ENCODE assay signal across 7 cellular contexts in genomic region chr12:96195845-96196451, GRCh38. TPM values are rescaled to one million over a fixed set of nuclear protein-coding genes. Genes with fewer than 3 reads are reported as not detected.
DNase-seq lines count a peak whose midpoint lies in the region; ATAC-seq, FAIRE-seq and TF ChIP-seq lines count a peak whose summit lies in the region.

No MANE protein-coding gene starts in this region.

- H3K4me2 ChIP-seq in SK-N-SH (peak overlapping the region; percentile 87), GM12878 (ENCODE audit: control insufficient read depth, insufficient read depth) (peak overlapping the region; percentile 91)

- in situ Hi-C loops in GM12878 (cut with MboI): no loop called here

- no peaks in the 10 kb centered on the region for H4K20me1 ChIP-seq in SK-N-SH (ENCODE audit: insufficient read depth)
- no peaks in the 10 kb centered on the region for H4K20me1 ChIP-seq in GM12878 (ENCODE audit: control insufficient read depth, insufficient read depth)

- peak overlapping the region; percentile 61 to 99 (median 93) for H3K27ac Mint-ChIP-seq in immature natural killer cell

- peaks cover 57% of the 10 kb centered on the region for H3K79me2 ChIP-seq in SK-N-SH (ENCODE audit: insufficient read depth)
- peaks cover 3% of the 10 kb centered on the region; the same call in 1 of the 2 replicates for H3K79me2 ChIP-seq in GM12878 (ENCODE audit: control insufficient read depth, insufficient read depth, low read length)

- peak overlapping the region; percentile 96 for H3K9ac ChIP-seq in SK-N-SH
- no peak overlapping the region; the same call in 1 of the 2 replicates for H3K9ac ChIP-seq in GM12878 (ENCODE audit: control insufficient read depth, insufficient read depth, low read length)

- TF ChIP-seq CTCF in SK-N-SH (IDR thresholded peaks at IDR 0.05) (no peak), GM12878 (IDR thresholded peaks at IDR 0.05 in 2 of 3, conservative IDR thresholded peaks at IDR 0.05 in 1 of 3; ENCODE audit: control insufficient read depth in 2 of 3, extremely low read depth in 1 of 3, insufficient read depth in 1 of 3, low read depth in 3 of 3, low read length in 3 of 3) (no peak)

- TF ChIP-seq POLR2A in GM12878 (IDR thresholded peaks at IDR 0.05; ENCODE audit: low read depth, low read length): no peak

- 3% methylated on average over 14 of the region's 14 CpGs for WGBS in SK-N-SH (ENCODE audit: low lambda C conversion rate)
- under 1% methylated on average over 14 of the region's 14 CpGs for WGBS in GM12878 (ENCODE audit: insufficient coverage, insufficient replicate concordance, low lambda C conversion rate, missing lambda C conversion rate)

- no peaks in the 10 kb centered on the region for H3K36me3 Mint-ChIP-seq in immature natural killer cell

- H3K36me3 ChIP-seq in H7 (replicated peaks; ENCODE audit: control insufficient read depth, insufficient read depth, low read length) (no peaks in the 10 kb centered on the region), SK-N-SH (replicated peaks in 1 of 2; ENCODE audit: control insufficient read depth in 1 of 2, insufficient read depth in 2 of 2, low read length in 1 of 2) (no peaks in the 10 kb centered on the region), GM12878 (ENCODE audit: control insufficient read depth in 2 of 2, insufficient read depth in 2 of 2, low read length in 1 of 2) (no peaks in the 10 kb centered on the region)

- peak; percentile 62 for DNase-seq in H7
- DNase-seq in SK-N-SH: peak; percentile 67
- no peak for DNase-seq in GM12878 (ENCODE audit: low read depth, low spot score)
- no peak for DNase-seq in immature natural killer cell
- DNase-seq in stimulated activated CD4-positive, alpha-beta T cell treated with anti-CD3 and anti-CD28 coated beads, TNF-alpha, amount 100 ng/mL, for 24 hours (ENCODE audit: low read depth in 3 of 3): peak in 2 of 3 experiments; percentile 38 to 53
- DNase-seq in LoVo (ENCODE audit: low spot score): no peak

- H3K27me3 ChIP-seq in H7 (ENCODE audit: control insufficient read depth, insufficient read depth, low read length) (no peaks in the 10 kb centered on the region), SK-N-SH (ENCODE audit: insufficient read depth) (no peaks in the 10 kb centered on the region), GM12878 (replicated peaks in 1 of 2; ENCODE audit: control insufficient read depth in 2 of 2, insufficient read depth in 2 of 2, low read length in 1 of 2) (peaks cover 0 to 2% of the 10 kb centered on the region in 2 experiments; a peak in 2 of 4 replicates)

- peaks cover 53% of the 10 kb centered on the region for H3F3A ChIP-seq in SK-N-SH (replicated peaks; ENCODE audit: insufficient read depth)

- H2AFZ ChIP-seq in SK-N-SH (ENCODE audit: low read depth) (no peak overlapping the region), GM12878 (ENCODE audit: control insufficient read depth, low read depth, low read length) (no peak overlapping the region)

- SMC1A ChIA-PET in GM12878 (lab: Charles Lee; ENCODE audit: uncharacterized antibody, unreplicated experiment): interaction anchor here (1.1 to 1.7 kb wide), 2 partner anchors 15 to 129 kb away, joined by 3 to 17 read pairs; no protein-coding TSS in a partner anchor

- peak; percentile 41 for FAIRE-seq in GM12878 (lab: Jason Lieb, UNC)

- H3K27ac ChIP-seq in SK-N-SH (ENCODE audit: low read depth in 2 of 2, low read length in 1 of 2) (peak overlapping the region; percentile 92 to 100), GM12878 (ENCODE audit: control insufficient read depth, insufficient read depth) (no peak overlapping the region; the same call in 1 of the 2 replicates)

- peaks cover 41 to 57% of the 10 kb centered on the region in 2 donors for H3K4me1 Mint-ChIP-seq in immature natural killer cell

- H3K4me1 ChIP-seq in SK-N-SH (ENCODE audit: control insufficient read depth in 1 of 2, insufficient read depth in 2 of 2, low read depth in 1 of 2, low read length in 1 of 2) (peaks cover 6 to 33% of the 10 kb centered on the region in 2 experiments; a peak in 3 of 4 replicates), GM12878 (ENCODE audit: control insufficient read depth, insufficient read depth, low read length) (peaks cover 21% of the 10 kb centered on the region)

- peaks cover 11 to 27% (median 14%) of the 10 kb centered on the region in 3 donors for H3K27me3 Mint-ChIP-seq in immature natural killer cell (ENCODE audit: low read depth in 3 of 3)

- peak in 1 of 2 experiments; percentile 65; a peak in 1 of 4 replicates for TF ChIP-seq EP300 in SK-N-SH (IDR thresholded peaks at IDR 0.05; ENCODE audit: borderline replicate concordance in 1 of 2, low read depth in 1 of 2, low read length in 1 of 2)
- TF ChIP-seq EP300 in GM12878 (IDR thresholded peaks at IDR 0.05; ENCODE audit: borderline replicate concordance in 1 of 2, control insufficient read depth in 1 of 2, low read depth in 2 of 2, low read length in 2 of 2): no peak; a peak in 1 of 4 replicates

- TF ChIP-seq RAD21 in SK-N-SH (IDR thresholded peaks at IDR 0.05; ENCODE audit: low read length) (0 out of 2 replicates have a peak, but pooled peaks have one; percentile 11), GM12878 (IDR thresholded peaks at IDR 0.05; ENCODE audit: insufficient read depth, low read depth, low read length) (no peak)

- no peaks in the 10 kb centered on the region for H3K9me2 ChIP-seq in SK-N-SH

- CTCF ChIA-PET in SK-N-SH (lab: Yijun Ruan, JAX): interaction anchor here (0.5 to 6.0 kb wide), 3 partner anchors 13 to 206 kb away, joined by 3 to 30 read pairs (median 4); no protein-coding TSS in a partner anchor
- CTCF ChIA-PET in GM12878 (lab: Yijun Ruan, JAX): interaction anchor here (0.8 to 1.8 kb wide), 3 partner anchors 19 to 155 kb away, joined by 3 to 12 read pairs (median 4); no protein-coding TSS in a partner anchor

- H3K4me3 Mint-ChIP-seq in immature natural killer cell: peak overlapping the region; percentile 93 to 100 (median 97)

- intact Hi-C loops in GM12878 (cut with micrococcal nuclease; ENCODE audit: unreplicated experiment): loop anchor here (5.0 kb wide), 1 partner anchor 206 kb away; the partner anchor contains the start of gene CDK17

- H3K9me3 ChIP-seq in SK-N-SH (no peaks in the 10 kb centered on the region), GM12878 (replicated peaks; ENCODE audit: control insufficient read depth, insufficient read depth, low read length) (no peaks in the 10 kb centered on the region)

- BruUV-seq in GM12878 (replicated peaks; lab: Mats Ljungman, UMichigan): no TSS peak

- H3K4me3 ChIP-seq in H7 (ENCODE audit: insufficient read depth, low read depth, low read length) (peak overlapping the region; percentile 85), SK-N-SH (ENCODE audit: low read depth in 2 of 2, low read length in 1 of 2) (peak overlapping the region; percentile 81 to 95), GM12878 (peak overlapping the region; percentile 60)

- no peaks in the 10 kb centered on the region for H3K9me3 Mint-ChIP-seq in immature natural killer cell

- peak; percentile 6; the same call in 2 of the 3 replicates for ATAC-seq in GM12878
- ATAC-seq in HG02610 (IDR thresholded peaks at IDR 0.05; ENCODE audit: unreplicated experiment): no peak

- POLR2A ChIA-PET in SK-N-SH (lab: Yijun Ruan, JAX) (no interaction called here), GM12878 (lab: Charles Lee) (interaction anchor here (1.1 kb wide), 1 partner anchor 306 kb away, joined by 5 read pairs; no protein-coding TSS in a partner anchor)

- RAD21 ChIA-PET in GM12878 (lab: Charles Lee; ENCODE audit: unreplicated experiment): interaction anchor here (1.0 to 1.6 kb wide), 5 partner anchors 19 to 321 kb away, joined by 3 to 14 read pairs (median 5); no protein-coding TSS in a partner anchor

TF ChIP-seq in SK-N-SH, 30 proteins besides CTCF, POLR2A, EP300 and RAD21 (continues in another document):
- TF ChIP-seq ELF1 (IDR thresholded peaks at IDR 0.05) (no peak), FOXJ3 (CRISPR knock-in tag; IDR thresholded peaks at IDR 0.05) (no peak)

TF ChIP-seq in GM12878, 131 proteins besides CTCF, POLR2A, EP300 and RAD21 (continues in another document):
- no peak for TF ChIP-seq NRF1 (conservative IDR thresholded peaks at IDR 0.05; ENCODE audit: low read depth, low read length)
- no peak for TF ChIP-seq NFIC (IDR thresholded peaks at IDR 0.05; ENCODE audit: low read depth, low read length)
- no peak for TF ChIP-seq CBX3 (IDR thresholded peaks at IDR 0.05; ENCODE audit: borderline replicate concordance, low read depth)
- TF ChIP-seq CHD1 (IDR thresholded peaks at IDR 0.05; ENCODE audit: low read depth, low read length): no peak
- no peak for TF ChIP-seq ATF3 (IDR thresholded peaks at IDR 0.05; ENCODE audit: borderline replicate concordance, extremely low read depth, low read depth, low read length)

RNA-seq across cellular contexts. Expression of gene ELK3, which starts 1.8 kb away (rescaled TPM):
- 23.8 and 27.6 TPM in 2 replicates for total RNA-seq in H7 (2014; rRNA removed; shearing (Covaris generic))
- polyA plus RNA-seq in SK-N-SH (2012; rRNA removed): 33.1 and 33.8 TPM in 2 replicates
- 41.2 and 43.2 TPM in 2 replicates for polyA plus RNA-seq in SK-N-SH (2012; cell fraction: cytosol; rRNA removed)
- polyA plus RNA-seq in SK-N-SH (2012; cell fraction: nucleus; rRNA removed): 11.3 and 16.9 TPM in 2 replicates
- 3.1 and 3.6 TPM in 2 replicates for total RNA-seq in GM12878 (2013; cell fraction: nucleolus; rRNA removed)
- total RNA-seq in GM12878 (2014; rRNA removed): 0.56 and 0.98 TPM in 2 replicates
- 0.69 and 0.89 TPM in 2 replicates for total RNA-seq in GM12878 (2014; rRNA removed; fragmentation: Illumina TruSeq; extraction: Trizol)
- total RNA-seq in GM12878 (2021): 0.96 and 1.2 TPM in 2 replicates
- polyA plus RNA-seq in GM12878 (2011; ENCODE audit: low read depth): 0.62 TPM
- polyA plus RNA-seq in GM12878 (2011; rRNA removed): 4.8 and 5.3 TPM in 2 replicates
- 4.2 and 5.4 TPM in 2 replicates for polyA plus RNA-seq in GM12878 (2011; cell fraction: cytosol; rRNA removed)
- 3.6 and 4.2 TPM in 2 replicates for polyA plus RNA-seq in GM12878 (2011; cell fraction: nucleus; rRNA removed)
- polyA plus RNA-seq in GM12878 (2012): 1.4 and 1.5 TPM in 2 replicates
- polyA plus RNA-seq in GM12878 (2014; fragmentation: Illumina TruSeq; extraction: Trizol): 0.92 and 0.98 TPM in 2 replicates
- under 1 TPM; 0.37 to 0.68 TPM for polyA plus RNA-seq in GM12878 (2014; fragmentation: Nextera tagmentation; extraction: Ambion mirVana)
- 0.47 and 1.2 TPM in 2 replicates for polyA plus RNA-seq in GM12878 (2014; rRNA removed)
- under 1 TPM; 0.68 to 0.87 TPM for polyA plus RNA-seq in GM12878 (2016; fragmentation: Nextera tagmentation; extraction: Ambion mirVana)
- 5.6 and 8.0 TPM in 2 replicates for polyA minus RNA-seq in GM12878 (2011; rRNA and poly(A)+ RNA removed)
- polyA minus RNA-seq in GM12878 (2011; cell fraction: cytosol; rRNA and poly(A)+ RNA removed): 2.0 and 5.4 TPM in 2 replicates
- 1.9 and 5.4 TPM in 2 replicates for polyA minus RNA-seq in GM12878 (2011; cell fraction: nucleus; rRNA and poly(A)+ RNA removed)
- 10 to 100 TPM in 1 of 3 donors, 1 to 10 TPM in 2; 4.7 to 21.7 (median 6.9) TPM for polyA plus RNA-seq in immature natural killer cell

Comparison
In these comparisons a context has a peak if more than half of its experiments do, and no peak if none do; other contexts are left out.
1. DNase-seq: peak in H7 (single experiment), SK-N-SH (single experiment) and stimulated activated CD4-positive, alpha-beta T cell treated with anti-CD3 and anti-CD28 coated beads, TNF-alpha, amount 100 ng/mL, for 24 hours (2 of 3); none in GM12878 (single experiment), immature natural killer cell (0 of 3) and LoVo (single experiment).
2. Peak in every context shown above with its lines, with median percentiles within 50 percentile points of each other: H3K4me3 ChIP-seq.